ENCODE assay signal across 18 cellular contexts in genomic region chr10:131577786-131578471, GRCh38.
"Had no signal": no experiment of that assay in that cellular context is flagged by ENCODE, and none has a peak within 500 bp of the region (broad histone marks: within the 10 kb centered on the region; RNA-seq: fewer than 3 reads in every experiment).

No MANE protein-coding gene starts in this region.

- ATAC-seq: activated naive CD8-positive, alpha-beta T cell treated with anti-CD3 and anti-CD28 coated beads, Interleukin-2, amount 50 U/mL, for 24 hours; esophagus mucosa; left lobe of liver had no signal

- H3K4me3 Mint-ChIP-seq: activated B cell treated with CpG ODN at 0.5 μM for 24 hours; activated naive CD4-positive, alpha-beta T cell treated with anti-CD3 and anti-CD28 coated beads for 36 hours; activated naive CD8-positive, alpha-beta T cell treated with anti-CD3 and anti-CD28 coated beads, Interleukin-2, amount 50 U/mL, for 24 hours; neural crest cell; T-helper 2 cell treated with Interferon-gamma antibody and Interleukin-4, amounts not matched to agents 5 μg/mL and 100 μg/mL, for 36 hours had no signal

- H3K4me3 ChIP-seq: hepatocyte, skin epidermis had no signal

- H3K27ac Mint-ChIP-seq: activated B cell treated with CpG ODN at 0.5 μM for 24 hours; activated naive CD4-positive, alpha-beta T cell treated with anti-CD3 and anti-CD28 coated beads for 36 hours; activated naive CD8-positive, alpha-beta T cell treated with anti-CD3 and anti-CD28 coated beads, Interleukin-2, amount 50 U/mL, for 24 hours; activated T-helper 2 cell treated with anti-CD3 and anti-CD28 coated beads, Interferon-gamma antibody, Interleukin-2, Interleukin-4, amounts not matched to agents 10 μg/mL and 5 μg/mL and 100 μg/mL, durations not matched to agents 14 hours and 24 hours and 36 hours; T-helper 2 cell treated with Interferon-gamma antibody and Interleukin-4, amounts not matched to agents 5 μg/mL and 100 μg/mL, for 36 hours had no signal

- H3K4me1 Mint-ChIP-seq: activated B cell treated with CpG ODN at 0.5 μM for 24 hours; activated naive CD8-positive, alpha-beta T cell treated with anti-CD3 and anti-CD28 coated beads, Interleukin-2, amount 50 U/mL, for 24 hours; neural crest cell had no signal

- H3K27me3 ChIP-seq: hepatocyte had no signal

- H3K27ac ChIP-seq: hepatocyte, parathyroid adenoma, skin epidermis had no signal

- H3K9me3 Mint-ChIP-seq: activated B cell treated with CpG ODN at 0.5 μM for 24 hours; activated naive CD4-positive, alpha-beta T cell treated with anti-CD3 and anti-CD28 coated beads for 36 hours; activated naive CD8-positive, alpha-beta T cell treated with anti-CD3 and anti-CD28 coated beads, Interleukin-2, amount 50 U/mL, for 24 hours; activated T-helper 2 cell treated with anti-CD3 and anti-CD28 coated beads, Interferon-gamma antibody, Interleukin-2, Interleukin-4, amounts not matched to agents 10 μg/mL and 5 μg/mL and 100 μg/mL, durations not matched to agents 14 hours and 24 hours and 36 hours; neural crest cell; T-helper 2 cell treated with Interferon-gamma antibody and Interleukin-4, amounts not matched to agents 5 μg/mL and 100 μg/mL, for 36 hours had no signal

- H3K4me1 ChIP-seq: parathyroid adenoma had no signal

- H3K27me3 Mint-ChIP-seq: activated B cell treated with CpG ODN at 0.5 μM for 24 hours; activated naive CD8-positive, alpha-beta T cell treated with anti-CD3 and anti-CD28 coated beads, Interleukin-2, amount 50 U/mL, for 24 hours had no signal

- DNase-seq: activated B cell treated with CpG ODN at 0.5 μM for 24 hours; activated CD4-positive, alpha-beta T cell treated with anti-CD3 and anti-CD28 coated beads, Interleukin-2, amount 50 U/mL, for 1 hour; activated naive CD4-positive, alpha-beta T cell treated with anti-CD3 and anti-CD28 coated beads for 36 hours; activated naive CD8-positive, alpha-beta T cell treated with anti-CD3 and anti-CD28 coated beads, Interleukin-2, amount 50 U/mL, for 24 hours; activated T-cell treated with anti-CD3 and anti-CD28 coated beads, Interleukin-2, amount 50 U/mL, for 1 hour; mesendoderm; retina; stimulated activated CD4-positive, alpha-beta T cell treated with anti-CD3 and anti-CD28 coated beads, Interleukin-4, amount 100 ng/mL, for 24 hours; stimulated activated naive CD4-positive, alpha-beta T cell treated with Interleukin-2 at 50 U/mL for 16 hours; trophoblast cell had no signal
